12 cellular contexts compared by ENCODE assay signal in the genomic region with DNA sequence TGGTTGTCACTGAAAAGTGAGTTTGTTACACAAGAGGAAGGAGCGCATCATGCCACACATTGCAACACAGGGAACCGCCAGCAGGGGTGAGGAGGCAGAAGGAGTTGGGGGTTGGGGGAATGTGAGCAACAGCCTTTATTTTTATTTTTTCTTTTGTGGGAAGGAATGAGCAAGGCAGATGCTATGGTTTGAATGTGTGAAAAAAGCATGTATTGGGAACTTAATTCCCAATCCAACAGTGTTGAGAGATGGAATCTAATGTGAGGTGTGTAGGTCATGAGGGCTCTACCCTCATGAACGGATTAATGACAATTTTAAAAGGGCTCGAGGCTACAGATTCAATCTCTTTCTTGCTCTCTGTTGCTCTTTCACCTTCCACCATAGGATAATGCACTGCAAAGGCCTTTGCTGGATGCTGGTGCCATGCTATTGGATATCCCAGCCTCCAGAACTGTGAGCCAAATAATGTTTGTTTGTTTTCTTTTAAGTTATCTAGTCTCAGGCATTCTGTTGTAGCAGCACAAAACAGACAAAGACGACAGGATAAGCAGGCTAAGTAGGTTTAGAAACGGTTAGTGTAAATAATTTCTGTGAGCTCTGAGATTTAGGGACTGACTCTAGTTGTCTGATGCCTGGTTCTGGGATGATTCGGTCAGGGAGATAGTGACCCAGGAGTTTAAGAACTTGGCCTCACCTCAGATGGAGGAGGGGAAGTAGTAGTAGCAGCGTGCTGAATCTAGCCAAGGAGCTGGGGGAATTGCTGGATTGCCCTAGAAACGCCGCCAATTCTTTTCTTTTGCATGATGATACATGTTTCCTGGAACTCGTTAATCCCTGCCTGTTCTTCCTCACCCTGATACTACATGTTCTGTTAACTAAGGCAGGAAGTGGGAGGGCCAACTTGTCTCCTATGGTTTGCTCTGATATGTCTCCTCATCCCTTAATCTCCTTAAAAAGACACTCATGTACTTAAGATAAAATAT.
DNase-seq lines count a peak whose midpoint lies in the region; ATAC-seq and TF ChIP-seq lines count a peak whose summit lies in the region.
"Had no signal": no experiment of that assay in that cellular context is flagged by ENCODE, and none has a peak within 500 bp of the region (broad histone marks: within the 10 kb centered on the region; RNA-seq: fewer than 3 reads in every experiment).

No MANE protein-coding gene starts in this region.

- intact Hi-C loops in activated CD4-positive, alpha-beta T cell treated with anti-CD3 and anti-CD28 coated beads for 36 hours (cut with DNase I, micrococcal nuclease), result no loop called here
- intact Hi-C loops in posterior cingulate gyrus (cut with DNase I), result no loop called here
- intact Hi-C loops in testis (cut with DNase I; ENCODE audit: low total_unique reads), result no loop called here

- peak; percentile 19 for TF ChIP-seq CTCF in OCI-LY3 (IDR thresholded peaks at IDR 0.05; ENCODE audit: low read depth, low read length)
- TF ChIP-seq CTCF in fibroblast of pulmonary artery (IDR thresholded peaks at IDR 0.05; ENCODE audit: low read length, missing control alignments), result peak; percentile 43
- TF ChIP-seq CTCF in type B pancreatic cell (conservative IDR thresholded peaks at IDR 0.05), result peak; percentile 54
- no peak for TF ChIP-seq CTCF in testis (IDR thresholded peaks at IDR 0.05)

- ATAC-seq in activated CD4-positive, alpha-beta T cell treated with anti-CD3 and anti-CD28 coated beads for 36 hours, result no peak
- ATAC-seq: left colon had no signal

- POLR2A ChIA-PET in activated CD4-positive, alpha-beta T cell treated with anti-CD3 and anti-CD28 coated beads for 36 hours (lab: Charles Lee), result no interaction called here

- CTCF ChIA-PET in activated CD4-positive, alpha-beta T cell treated with anti-CD3 and anti-CD28 coated beads for 36 hours (lab: Charles Lee), result interaction anchor here (1.2 kb wide), 1 partner anchor 23 kb away, joined by 4 read pairs; no protein-coding TSS in a partner anchor

- no peak overlapping the region for H3K9ac ChIP-seq in OCI-LY3 (ENCODE audit: low read length)
- H3K9ac ChIP-seq: BLaER1 had no signal

- H3K36me3 ChIP-seq in OCI-LY3 (replicated peaks; ENCODE audit: low read depth, low read length), result no peaks in the 10 kb centered on the region
- H3K36me3 ChIP-seq in testis (ENCODE audit: low read depth, missing control alignments), result no peaks in the 10 kb centered on the region
- H3K36me3 ChIP-seq: BLaER1, HAP-1 had no signal

- no peak overlapping the region for H3K27ac Mint-ChIP-seq in activated CD4-positive, alpha-beta T cell treated with anti-CD3 and anti-CD28 coated beads for 36 hours
- H3K27ac Mint-ChIP-seq in type B pancreatic cell, result peak overlapping the region; percentile 57

- WGBS in testis, 2 donors, result 51 to 62% methylated on average over 11 of the region's 11 CpGs

- peak overlapping the region; percentile 26; the same call in 1 of the 2 replicates for H2AFZ ChIP-seq in OCI-LY3 (ENCODE audit: low read depth, low read length)

- no peak for TF ChIP-seq POLR2A in testis (IDR thresholded peaks at IDR 0.05)

- H3K4me1 ChIP-seq in OCI-LY3 (ENCODE audit: low read length) (no peaks in the 10 kb centered on the region), testis (no peaks in the 10 kb centered on the region)
- H3K4me1 ChIP-seq: BLaER1 had no signal

- no peaks in the 10 kb centered on the region for H4K20me1 ChIP-seq in OCI-LY3 (ENCODE audit: insufficient read depth, low read length)
- H4K20me1 ChIP-seq: BLaER1 had no signal

- H3K9me3 Mint-ChIP-seq in activated CD4-positive, alpha-beta T cell treated with anti-CD3 and anti-CD28 coated beads for 36 hours (ENCODE audit: low read depth), result no peaks in the 10 kb centered on the region
- H3K9me3 Mint-ChIP-seq in type B pancreatic cell, result no peaks in the 10 kb centered on the region

- no peaks in the 10 kb centered on the region for H3K27me3 Mint-ChIP-seq in activated CD4-positive, alpha-beta T cell treated with anti-CD3 and anti-CD28 coated beads for 36 hours
- H3K27me3 Mint-ChIP-seq in type B pancreatic cell, result no peaks in the 10 kb centered on the region

- H3K4me3 ChIP-seq in OCI-LY3 (ENCODE audit: low read length) (no peak overlapping the region), fibroblast of pulmonary artery (replicated peaks; ENCODE audit: low read depth, low read length) (no peak overlapping the region), testis (no peak overlapping the region)
- H3K4me3 ChIP-seq: BLaER1, HAP-1 had no signal

- DNase-seq in activated CD4-positive, alpha-beta T cell treated with anti-CD3 and anti-CD28 coated beads for 36 hours, result peak; percentile 8
- DNase-seq in activated CD4-positive, alpha-beta T cell treated with anti-CD3 and anti-CD28 coated beads for 48 hours, result no peak
- DNase-seq in fibroblast of pulmonary artery (ENCODE audit: low read depth) (peak; percentile 69), type B pancreatic cell (ENCODE audit: extremely low spot score, unreplicated experiment) (no peak), posterior cingulate gyrus (no peak), ACHN (no peak), testis (no peak)
- DNase-seq: NCI-H69 had no signal

- H3K4me2 ChIP-seq in OCI-LY3 (ENCODE audit: low read length), result no peak overlapping the region
- H3K4me2 ChIP-seq: BLaER1 had no signal

- H3K9me3 ChIP-seq in OCI-LY3 (ENCODE audit: insufficient read depth, low read length) (no peaks in the 10 kb centered on the region), testis (no peaks in the 10 kb centered on the region)
- H3K9me3 ChIP-seq: BLaER1, HAP-1 had no signal

- no peaks in the 10 kb centered on the region for H3K36me3 Mint-ChIP-seq in activated CD4-positive, alpha-beta T cell treated with anti-CD3 and anti-CD28 coated beads for 36 hours (ENCODE audit: low read depth)
- H3K36me3 Mint-ChIP-seq in type B pancreatic cell, result no peaks in the 10 kb centered on the region

- no peaks in the 10 kb centered on the region for H3K4me1 Mint-ChIP-seq in activated CD4-positive, alpha-beta T cell treated with anti-CD3 and anti-CD28 coated beads for 36 hours
- peaks cover 6% of the 10 kb centered on the region for H3K4me1 Mint-ChIP-seq in type B pancreatic cell (ENCODE audit: unreplicated experiment)

- no peaks in the 10 kb centered on the region for H3K79me2 ChIP-seq in OCI-LY3 (ENCODE audit: low read length)

- in situ Hi-C loops in ACHN (cut with HindIII; ENCODE audit: low pct_ligation_motif_present, low pct_unique_long_range_greater_than_20kb, low sequenced_read_pairs), result no loop called here

- H3K27ac ChIP-seq in OCI-LY3 (ENCODE audit: low read length) (no peak overlapping the region), testis (no peak overlapping the region)
- H3K27ac ChIP-seq: BLaER1 had no signal

- H3K27me3 ChIP-seq in OCI-LY3 (ENCODE audit: low read depth, low read length), result no peaks in the 10 kb centered on the region
- no peaks in the 10 kb centered on the region for H3K27me3 ChIP-seq in testis
- H3K27me3 ChIP-seq: BLaER1 had no signal

- H3K4me3 Mint-ChIP-seq in activated CD4-positive, alpha-beta T cell treated with anti-CD3 and anti-CD28 coated beads for 36 hours, result no peak overlapping the region
- peak overlapping the region; percentile 21 for H3K4me3 Mint-ChIP-seq in type B pancreatic cell

Comparison
In these comparisons a context has a peak if more than half of its experiments do, and no peak if none do; other contexts are left out.
1. DNase-seq: peak in activated CD4-positive, alpha-beta T cell treated with anti-CD3 and anti-CD28 coated beads for 36 hours (single experiment) and fibroblast of pulmonary artery (single experiment); none in activated CD4-positive, alpha-beta T cell treated with anti-CD3 and anti-CD28 coated beads for 48 hours (single experiment), type B pancreatic cell (single experiment), posterior cingulate gyrus (0 of 10), ACHN (single experiment) and testis (single experiment).
2. CTCF ChIP-seq: peak in OCI-LY3 (single experiment), fibroblast of pulmonary artery (single experiment) and type B pancreatic cell (single experiment); none in testis (0 of 3).